In the genomic region with DNA sequence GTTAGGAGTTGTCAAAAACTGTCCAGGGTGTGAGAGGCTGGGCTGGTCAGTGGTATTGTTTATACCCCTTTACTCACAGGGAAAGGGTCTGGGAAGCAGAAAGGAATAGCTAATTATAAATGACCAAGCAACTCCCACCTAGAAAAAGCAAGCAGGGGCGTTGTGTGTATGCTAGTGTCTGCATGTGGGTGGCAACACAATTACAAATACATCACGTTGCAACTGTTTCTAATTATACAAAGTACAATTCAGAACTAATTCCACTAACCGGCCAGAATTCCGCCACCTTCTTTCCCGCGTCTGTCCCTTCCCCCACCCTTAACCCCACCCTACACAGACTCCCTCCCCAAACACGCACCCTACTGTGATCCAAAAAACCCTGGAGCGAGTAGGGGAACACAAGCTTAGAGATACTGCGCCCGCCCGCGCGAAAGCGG, we compare ENCODE assay signal across 10 cellular contexts. TPM values are rescaled to one million over a fixed set of nuclear protein-coding genes. Genes with fewer than 3 reads are reported as not detected.
A peak's percentile ranks its signal among the peaks of the same experiment; 100 is the strongest.
DNase-seq lines count a peak whose midpoint lies in the region; ATAC-seq and TF ChIP-seq lines count a peak whose summit lies in the region.
"Had no signal": no experiment of that assay in that cellular context is flagged by ENCODE, and none has a peak within 500 bp of the region (broad histone marks: within the 10 kb centered on the region; RNA-seq: fewer than 3 reads in every experiment).

No MANE protein-coding gene starts in this region.

- H3K9me2 ChIP-seq in GM23338 (ENCODE audit: insufficient read depth) (0 out of 2 replicates have a peak, but pooled peaks cover 2% of the 10 kb centered on the region), hepatocyte (replicated peaks; ENCODE audit: insufficient read depth) (no peaks in the 10 kb centered on the region)

- H3K27me3 Mint-ChIP-seq in GM23338 (ENCODE audit: insufficient read depth, low read depth, poor library complexity) = peaks cover 54% of the 10 kb centered on the region
- H3K27me3 Mint-ChIP-seq in activated B cell treated with CpG ODN at 0.5 μM for 24 hours = peaks cover 3% of the 10 kb centered on the region

- H3K36me3 ChIP-seq in GM23338 (ENCODE audit: insufficient read depth) = no peaks in the 10 kb centered on the region
- H3K36me3 ChIP-seq in hepatocyte (replicated peaks; ENCODE audit: insufficient read depth, low read depth) = no peaks in the 10 kb centered on the region

- H3F3A ChIP-seq in GM23338 (replicated peaks; ENCODE audit: low read depth) = peaks cover 7% of the 10 kb centered on the region; the same call in 1 of the 2 replicates

- POLR2A ChIA-PET in activated B cell treated with CpG ODN at 0.5 μM for 24 hours (lab: Charles Lee) = no interaction called here

- H3K4me2 ChIP-seq in GM23338 (peak overlapping the region; percentile 93), hepatocyte (peak overlapping the region; percentile 99)

- no peaks in the 10 kb centered on the region for H3K79me2 ChIP-seq in GM23338 (replicated peaks; ENCODE audit: insufficient read depth)
- no peaks in the 10 kb centered on the region for H3K79me2 ChIP-seq in hepatocyte

- H3K27ac Mint-ChIP-seq in GM23338 (no peak overlapping the region), activated B cell treated with CpG ODN at 0.5 μM for 24 hours (no peak overlapping the region)

- TF ChIP-seq CTCF in GM23338 (conservative IDR thresholded peaks at IDR 0.05; ENCODE audit: low read depth in 2 of 2) (no peak), activated B cell treated with CpG ODN at 0.5 μM for 24 hours (IDR thresholded peaks at IDR 0.05) (no peak), hepatocyte (IDR thresholded peaks at IDR 0.05; ENCODE audit: poor library complexity) (no peak)

- H3K36me3 Mint-ChIP-seq in GM23338 (ENCODE audit: low read depth) = no peaks in the 10 kb centered on the region; the same call in none of the 3 replicates
- peaks cover 9% of the 10 kb centered on the region for H3K36me3 Mint-ChIP-seq in activated B cell treated with CpG ODN at 0.5 μM for 24 hours (ENCODE audit: low read depth)

- DNase-seq in GM23338 (ENCODE audit: low spot score) = no peak
- DNase-seq in activated B cell treated with CpG ODN at 0.5 μM for 24 hours = no peak
- no peak for DNase-seq in hepatocyte (ENCODE audit: low spot score)
- no peak for DNase-seq in NCI-H1930 (lab: John Stamatoyannopoulos, UW)
- no peak for DNase-seq in AG20443 (ENCODE audit: low spot score)
- DNase-seq: NCI-H187, occipital lobe had no signal

- H3K4me3 ChIP-seq in GM23338 (peak overlapping the region; percentile 85), hepatocyte (peak overlapping the region; percentile 45), skin epidermis (peak overlapping the region; percentile 56 to 82 (median 73))

- peaks cover 5% of the 10 kb centered on the region; the same call in 2 of the 3 replicates for H3K9me3 Mint-ChIP-seq in GM23338
- no peaks in the 10 kb centered on the region for H3K9me3 Mint-ChIP-seq in activated B cell treated with CpG ODN at 0.5 μM for 24 hours

- intact Hi-C loops in activated B cell treated with CpG ODN at 0.5 μM for 24 hours (cut with micrococcal nuclease) = loop anchor here (5.0 to 10.0 kb wide), 3 partner anchors 137 to 299 kb away; no protein-coding TSS in a partner anchor

- ATAC-seq in GM23338 (no peak; the same call in 2 of the 3 replicates), activated B cell treated with CpG ODN at 0.5 μM for 24 hours (ENCODE audit: low read depth) (no peak), HG02623 (IDR thresholded peaks at IDR 0.05; ENCODE audit: unreplicated experiment) (no peak), GM21367 (IDR thresholded peaks at IDR 0.05; ENCODE audit: unreplicated experiment) (no peak)

- CTCF ChIA-PET in activated B cell treated with CpG ODN at 0.5 μM for 24 hours (lab: Charles Lee) = interaction anchor here (1.4 to 4.5 kb wide), 3 partner anchors 11 to 375 kb away, joined by 3 to 27 read pairs (median 4); no protein-coding TSS in a partner anchor

- H4K20me1 ChIP-seq in GM23338 (replicated peaks; ENCODE audit: insufficient read depth) = no peaks in the 10 kb centered on the region
- H4K20me1 ChIP-seq in hepatocyte (ENCODE audit: insufficient read depth, poor library complexity, severe bottlenecking) = no peaks in the 10 kb centered on the region

- under 1% methylated on average over 14 of the region's 14 CpGs for WGBS in hepatocyte (ENCODE audit: low lambda C conversion rate, missing lambda C conversion rate)

- H3K27ac ChIP-seq in GM23338 (ENCODE audit: low read depth) (no peak overlapping the region), hepatocyte (no peak overlapping the region), skin epidermis (no peak overlapping the region)

- H3K27me3 ChIP-seq in GM23338 (ENCODE audit: insufficient read depth) = peaks cover 70% of the 10 kb centered on the region
- peaks cover 62% of the 10 kb centered on the region for H3K27me3 ChIP-seq in hepatocyte

- H3K4me1 ChIP-seq in GM23338 (ENCODE audit: insufficient read depth) (peaks cover 48% of the 10 kb centered on the region), hepatocyte (ENCODE audit: insufficient read depth) (peaks cover 14% of the 10 kb centered on the region)

- H3K4me3 Mint-ChIP-seq in GM23338 (peak overlapping the region; percentile 80), activated B cell treated with CpG ODN at 0.5 μM for 24 hours (peak overlapping the region; percentile 92)

- no peak overlapping the region for H2AFZ ChIP-seq in GM23338
- H2AFZ ChIP-seq in hepatocyte = peak overlapping the region; percentile 59

- H3K4me1 Mint-ChIP-seq in GM23338 (peaks cover 53% of the 10 kb centered on the region), activated B cell treated with CpG ODN at 0.5 μM for 24 hours (peaks cover 39% of the 10 kb centered on the region)

- no peaks in the 10 kb centered on the region for H3K9me3 ChIP-seq in hepatocyte (ENCODE audit: low read depth)

TF ChIP-seq in GM23338, 12 proteins besides CTCF, POLR2A, EP300 and RAD21 (continues in another document):
- TF ChIP-seq NANOG (IDR thresholded peaks at IDR 0.05; ENCODE audit: borderline replicate concordance) (no peak), EZH2phosphoT487 (IDR thresholded peaks at IDR 0.05; ENCODE audit: unreplicated experiment) (no peak), EZH2 (IDR thresholded peaks at IDR 0.05; ENCODE audit: low read depth, unreplicated experiment) (no peak), ZNF331 (CRISPR knock-in tag; IDR thresholded peaks at IDR 0.05; ENCODE audit: low read depth) (no peak)
- TF ChIP-seq, protein P1, sequence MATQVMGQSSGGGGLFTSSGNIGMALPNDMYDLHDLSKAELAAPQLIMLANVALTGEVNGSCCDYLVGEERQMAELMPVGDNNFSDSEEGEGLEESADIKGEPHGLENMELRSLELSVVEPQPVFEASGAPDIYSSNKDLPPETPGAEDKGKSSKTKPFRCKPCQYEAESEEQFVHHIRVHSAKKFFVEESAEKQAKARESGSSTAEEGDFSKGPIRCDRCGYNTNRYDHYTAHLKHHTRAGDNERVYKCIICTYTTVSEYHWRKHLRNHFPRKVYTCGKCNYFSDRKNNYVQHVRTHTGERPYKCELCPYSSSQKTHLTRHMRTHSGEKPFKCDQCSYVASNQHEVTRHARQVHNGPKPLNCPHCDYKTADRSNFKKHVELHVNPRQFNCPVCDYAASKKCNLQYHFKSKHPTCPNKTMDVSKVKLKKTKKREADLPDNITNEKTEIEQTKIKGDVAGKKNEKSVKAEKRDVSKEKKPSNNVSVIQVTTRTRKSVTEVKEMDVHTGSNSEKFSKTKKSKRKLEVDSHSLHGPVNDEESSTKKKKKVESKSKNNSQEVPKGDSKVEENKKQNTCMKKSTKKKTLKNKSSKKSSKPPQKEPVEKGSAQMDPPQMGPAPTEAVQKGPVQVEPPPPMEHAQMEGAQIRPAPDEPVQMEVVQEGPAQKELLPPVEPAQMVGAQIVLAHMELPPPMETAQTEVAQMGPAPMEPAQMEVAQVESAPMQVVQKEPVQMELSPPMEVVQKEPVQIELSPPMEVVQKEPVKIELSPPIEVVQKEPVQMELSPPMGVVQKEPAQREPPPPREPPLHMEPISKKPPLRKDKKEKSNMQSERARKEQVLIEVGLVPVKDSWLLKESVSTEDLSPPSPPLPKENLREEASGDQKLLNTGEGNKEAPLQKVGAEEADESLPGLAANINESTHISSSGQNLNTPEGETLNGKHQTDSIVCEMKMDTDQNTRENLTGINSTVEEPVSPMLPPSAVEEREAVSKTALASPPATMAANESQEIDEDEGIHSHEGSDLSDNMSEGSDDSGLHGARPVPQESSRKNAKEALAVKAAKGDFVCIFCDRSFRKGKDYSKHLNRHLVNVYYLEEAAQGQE (IDR thresholded peaks at IDR 0.05; ENCODE audit: unreplicated experiment) = no peak

RNA-seq across cellular contexts. Expression of a gene that starts 2.2 kb away (rescaled TPM):
- total RNA-seq in GM23338 (2014; rRNA removed; shearing (Covaris generic)) = 1.0 TPM in 1 of 2 replicates, not detected in the other
- polyA plus RNA-seq in GM23338 (2016; fragmentation: Nextera tagmentation; extraction: Ambion mirVana) (0.18 and 0.37 TPM in 2 replicates), hepatocyte (0.21 and 0.73 TPM in 2 replicates)
- total RNA-seq in activated B cell treated with CpG ODN at 0.5 μM for 24 hours (3.5 and 4.3 TPM in 2 replicates), hepatocyte (0.47 and 0.76 TPM in 2 replicates)

RNA-seq across cellular contexts. Expression of a gene that starts 34.6 kb away (rescaled TPM):
- 30.3 and 39.3 TPM in 2 replicates for total RNA-seq in GM23338 (2014; rRNA removed; shearing (Covaris generic))
- 17.5 and 18.4 TPM in 2 replicates for polyA plus RNA-seq in GM23338 (2016; fragmentation: Nextera tagmentation; extraction: Ambion mirVana)
- 33.9 and 38.7 TPM in 2 replicates for total RNA-seq in activated B cell treated with CpG ODN at 0.5 μM for 24 hours
- 17.8 and 21.6 TPM in 2 replicates for total RNA-seq in hepatocyte
- polyA plus RNA-seq in hepatocyte = 8.5 and 13.3 TPM in 2 replicates
